Comparison of ENCODE assay signal across 10 cellular contexts in genomic region chr10:77638766-77639101, GRCh38. TPM values are rescaled to one million over a fixed set of nuclear protein-coding genes. Genes with fewer than 3 reads are reported as not detected.
DNase-seq lines count a peak whose midpoint lies in the region; ATAC-seq and TF ChIP-seq lines count a peak whose summit lies in the region.
"Had no signal": no experiment of that assay in that cellular context is flagged by ENCODE, and none has a peak within 500 bp of the region (broad histone marks: within the 10 kb centered on the region; RNA-seq: fewer than 3 reads in every experiment).

No MANE protein-coding gene starts in this region.

- no peak overlapping the region for H2AFZ ChIP-seq in fibroblast of lung (ENCODE audit: low read length)

- no peaks in the 10 kb centered on the region for H3K36me3 ChIP-seq in CD8-positive, alpha-beta memory T cell (ENCODE audit: insufficient read depth, low read length)
- no peaks in the 10 kb centered on the region for H3K36me3 ChIP-seq in Panc1 (ENCODE audit: control insufficient read depth, insufficient read depth, low read length)
- H3K36me3 ChIP-seq in fibroblast of lung (ENCODE audit: control insufficient read depth, insufficient read depth, low read length): no peaks in the 10 kb centered on the region
- no peaks in the 10 kb centered on the region for H3K36me3 ChIP-seq in rectal smooth muscle tissue (ENCODE audit: control insufficient read depth, insufficient read depth, low read length)

- no peak for DNase-seq in CD8-positive, alpha-beta memory T cell
- DNase-seq in Panc1 (ENCODE audit: low read depth, low spot score): no peak
- DNase-seq in fibroblast of lung (ENCODE audit: low read depth in 2 of 2): no peak
- DNase-seq in SIG-M5 treated with dmso at 0.1 percent for 504 hours (lab: John Stamatoyannopoulos, UW; ENCODE audit: unreplicated experiment): no peak
- DNase-seq in T-helper 17 cell: no peak
- DNase-seq: activated T-cell treated with anti-CD3 and anti-CD28 coated beads, Interleukin-2, amount 50 U/mL, for 24 hours had no signal

- H3K4me3 Mint-ChIP-seq in CD8-positive, alpha-beta memory T cell: peak overlapping the region in 4 of 7 donors; percentile 53 to 78 (median 58)
- no peak overlapping the region for H3K4me3 Mint-ChIP-seq in T-helper 17 cell

- H3K27me3 ChIP-seq in CD8-positive, alpha-beta memory T cell (ENCODE audit: insufficient read depth, low read length, poor library complexity, severe bottlenecking): peaks cover 17% of the 10 kb centered on the region
- H3K27me3 ChIP-seq in Panc1 (ENCODE audit: control insufficient read depth, insufficient read depth, low read length): no peaks in the 10 kb centered on the region
- no peaks in the 10 kb centered on the region for H3K27me3 ChIP-seq in fibroblast of lung (ENCODE audit: control insufficient read depth, insufficient read depth, low read length)
- H3K27me3 ChIP-seq in rectal smooth muscle tissue (ENCODE audit: control insufficient read depth, insufficient read depth, low read length): peaks cover 3% of the 10 kb centered on the region

- H3K36me3 Mint-ChIP-seq in CD8-positive, alpha-beta memory T cell: no peaks in the 10 kb centered on the region
- H3K36me3 Mint-ChIP-seq in T-helper 17 cell (ENCODE audit: low read depth): peaks cover 2% of the 10 kb centered on the region

- H3K27ac ChIP-seq in CD8-positive, alpha-beta memory T cell (ENCODE audit: low read depth, low read length): no peak overlapping the region
- H3K27ac ChIP-seq in Panc1 (ENCODE audit: low read length): peak overlapping the region; percentile 59
- H3K27ac ChIP-seq in fibroblast of lung (ENCODE audit: insufficient read depth, low read length): no peak overlapping the region
- peak overlapping the region; percentile 88 for H3K27ac ChIP-seq in rectal smooth muscle tissue (ENCODE audit: low read depth, low read length)

- H3K4me3 ChIP-seq in CD8-positive, alpha-beta memory T cell (ENCODE audit: low read length): no peak overlapping the region
- H3K4me3 ChIP-seq in Panc1 (ENCODE audit: low read depth in 2 of 2, low read length in 2 of 2): peak overlapping the region; percentile 52 to 87
- peak overlapping the region; percentile 21 to 63 (median 42) for H3K4me3 ChIP-seq in fibroblast of lung (replicated peaks in 1 of 4; ENCODE audit: control extremely low read depth in 1 of 4, insufficient read depth in 1 of 4, low read depth in 3 of 4, low read length in 4 of 4)
- peak overlapping the region; percentile 60 for H3K4me3 ChIP-seq in rectal smooth muscle tissue (ENCODE audit: low read length)
- H3K4me3 ChIP-seq: K562 had no signal

- CTCF ChIA-PET in CD8-positive, alpha-beta memory T cell (lab: Charles Lee): interaction anchor here (10.2 kb wide), 1 partner anchor 467 kb away, joined by 113 read pairs; no protein-coding TSS in a partner anchor
- CTCF ChIA-PET in Panc1 (lab: Charles Lee): no interaction called here

- H3K9me3 ChIP-seq in CD8-positive, alpha-beta memory T cell (ENCODE audit: low read length): no peaks in the 10 kb centered on the region
- H3K9me3 ChIP-seq in Panc1 (ENCODE audit: control insufficient read depth, insufficient read depth, low read depth, low read length): no peaks in the 10 kb centered on the region
- no peaks in the 10 kb centered on the region for H3K9me3 ChIP-seq in fibroblast of lung (ENCODE audit: control insufficient read depth, insufficient read depth, low read depth, low read length)
- H3K9me3 ChIP-seq in T-helper 17 cell (ENCODE audit: control insufficient read depth, low read length, poor library complexity, severe bottlenecking): no peaks in the 10 kb centered on the region

- H3K4me1 Mint-ChIP-seq in CD8-positive, alpha-beta memory T cell: peaks cover 4 to 23% (median 8%) of the 10 kb centered on the region in 3 donors
- H3K4me1 Mint-ChIP-seq in T-helper 17 cell: peaks cover 17% of the 10 kb centered on the region

- intact Hi-C loops in Panc1 (cut with micrococcal nuclease; ENCODE audit: unreplicated experiment): no loop called here

- peak overlapping the region in 1 of 8 donors; percentile 78 for H3K27ac Mint-ChIP-seq in CD8-positive, alpha-beta memory T cell
- no peak overlapping the region for H3K27ac Mint-ChIP-seq in T-helper 17 cell
- H3K27ac Mint-ChIP-seq: activated T-cell treated with anti-CD3 and anti-CD28 coated beads, Interleukin-2, amount 50 U/mL, for 24 hours had no signal

- TF ChIP-seq CTCF in Panc1 (IDR thresholded peaks at IDR 0.05): no peak; the same call in 1 of the 2 replicates
- no peak for TF ChIP-seq CTCF in fibroblast of lung (conservative IDR thresholded peaks at IDR 0.05 in 1 of 2, IDR thresholded peaks at IDR 0.05 in 1 of 2; ENCODE audit: low read depth in 1 of 2, low read length in 2 of 2)

- peaks cover 45 to 69% of the 10 kb centered on the region in 2 donors for H3K27me3 Mint-ChIP-seq in CD8-positive, alpha-beta memory T cell
- peaks cover 74% of the 10 kb centered on the region for H3K27me3 Mint-ChIP-seq in T-helper 17 cell

- ATAC-seq in Panc1 (no peak), HG02970 (IDR thresholded peaks at IDR 0.05; ENCODE audit: low FRiP score, unreplicated experiment) (no peak), GM21619 (IDR thresholded peaks at IDR 0.05; ENCODE audit: unreplicated experiment) (no peak), T-helper 17 cell (no peak)
- ATAC-seq: K562 had no signal

- H3K79me2 ChIP-seq in fibroblast of lung (ENCODE audit: control insufficient read depth, insufficient read depth, low read length): peaks cover 29% of the 10 kb centered on the region

- no peaks in the 10 kb centered on the region for H4K20me1 ChIP-seq in fibroblast of lung (ENCODE audit: control insufficient read depth, extremely low read depth, insufficient read depth, low read length)

- no peaks in the 10 kb centered on the region for H3K4me1 ChIP-seq in CD8-positive, alpha-beta memory T cell (ENCODE audit: insufficient read depth, low read length)
- H3K4me1 ChIP-seq in Panc1 (ENCODE audit: control insufficient read depth, insufficient read depth, low read length): peaks cover 29% of the 10 kb centered on the region
- H3K4me1 ChIP-seq in fibroblast of lung (ENCODE audit: control insufficient read depth, extremely low read depth, insufficient read depth, low read length): peaks cover 4% of the 10 kb centered on the region
- peaks cover 16% of the 10 kb centered on the region for H3K4me1 ChIP-seq in rectal smooth muscle tissue (ENCODE audit: control insufficient read depth, insufficient read depth, low read length)

- H3K9ac ChIP-seq in fibroblast of lung (ENCODE audit: insufficient read depth, low read length) (no peak overlapping the region), rectal smooth muscle tissue (ENCODE audit: low read length) (no peak overlapping the region)

- H3K9me3 Mint-ChIP-seq in CD8-positive, alpha-beta memory T cell: no peaks in the 10 kb centered on the region
- H3K9me3 Mint-ChIP-seq: activated T-cell treated with anti-CD3 and anti-CD28 coated beads, Interleukin-2, amount 50 U/mL, for 24 hours had no signal

- BruUV-seq in Panc1 (replicated peaks; lab: Mats Ljungman, UMichigan): no TSS peak

- H3K4me2 ChIP-seq in fibroblast of lung (ENCODE audit: extremely low read depth, insufficient read depth, low read length): peak overlapping the region; percentile 72

- in situ Hi-C loops in Panc1 (cut with HindIII; ENCODE audit: low pct_unique_long_range_greater_than_20kb, low sequenced_read_pairs): no loop called here

- POLR2A ChIA-PET in CD8-positive, alpha-beta memory T cell (lab: Charles Lee): no interaction called here
- POLR2A ChIA-PET in Panc1 (lab: Charles Lee): no interaction called here

RNA-seq across cellular contexts. Expression of gene KCNMA1, which starts 1.1 kb away (rescaled TPM):
- total RNA-seq in CD8-positive, alpha-beta memory T cell: under 1 TPM; 0.20 to 0.31 TPM
- not detected for polyA plus RNA-seq in CD8-positive, alpha-beta memory T cell
- 91.9 TPM for total RNA-seq in Panc1 (2021; ENCODE audit: unreplicated experiment)
- 75.5 TPM for polyA plus RNA-seq in Panc1 (2012; ENCODE audit: insufficient read length)
- 103 and 138 TPM in 2 replicates for total RNA-seq in fibroblast of lung
- 31.0 and 70.0 TPM in 2 replicates for polyA plus RNA-seq in fibroblast of lung
- polyA plus RNA-seq in fibroblast of lung (2012): 23.3 and 68.0 TPM in 2 replicates
- polyA minus RNA-seq in fibroblast of lung (ENCODE audit: low replicate concordance): 53.2 and 116 TPM in 2 replicates
- total RNA-seq in T-helper 17 cell: under 1 TPM in 1 of 2 donors, not detected in 1; 0.27 TPM

Comparison
In these comparisons a context has a peak if more than half of its experiments do, and no peak if none do; other contexts are left out.
1. H3K27ac ChIP-seq: peak in Panc1 (single experiment) and rectal smooth muscle tissue (single experiment); none in CD8-positive, alpha-beta memory T cell (single experiment) and fibroblast of lung (single experiment).
2. RNA of gene KCNMA1, which starts 1.1 kb away (total RNA-seq): 103 to 138 TPM in fibroblast of lung and 91.9 TPM in Panc1 (single experiment); 0.20 to 0.31 TPM in CD8-positive, alpha-beta memory T cell and 0.27 TPM in T-helper 17 cell; every median in the first group is over 10 times any median in the second.